8 cellular contexts compared by ENCODE assay signal in genomic region chr7:135980665-135981180, GRCh38. TPM values are rescaled to one million over a fixed set of nuclear protein-coding genes. Genes with fewer than 3 reads are reported as not detected.
DNase-seq lines count a peak whose midpoint lies in the region; ATAC-seq and TF ChIP-seq lines count a peak whose summit lies in the region.

No MANE protein-coding gene starts in this region.

- CTCF ChIA-PET in activated CD4-positive, alpha-beta T cell treated with anti-CD3 and anti-CD28 coated beads, Interleukin-2, amount 10 ng/mL, durations not matched to agents 7 days and 5 days (lab: Charles Lee), result interaction anchor here (0.6 kb wide), 1 partner anchor 108 kb away, joined by 3 read pairs; no protein-coding TSS in a partner anchor

- H3K9me3 ChIP-seq in HAP-1, result 0 out of 2 replicates have a peak, but pooled peaks cover 3% of the 10 kb centered on the region

- H3K27me3 Mint-ChIP-seq in CD14-positive monocyte (ENCODE audit: low read depth in 3 of 3), result peaks cover 0 to 1% (median 0%) of the 10 kb centered on the region in 3 donors
- no peaks in the 10 kb centered on the region for H3K27me3 Mint-ChIP-seq in activated CD4-positive, alpha-beta T cell treated with anti-CD3 and anti-CD28 coated beads, Interleukin-2, amount 10 ng/mL, durations not matched to agents 7 days and 5 days

- TF ChIP-seq CTCF in CD14-positive monocyte (IDR thresholded peaks at IDR 0.05), result no peak
- no peak for TF ChIP-seq CTCF in GM20000 (IDR thresholded peaks at IDR 0.05; ENCODE audit: extremely low read depth, missing control alignments)
- no peak for TF ChIP-seq CTCF in fibroblast of mammary gland (conservative IDR thresholded peaks at IDR 0.05; ENCODE audit: control insufficient read depth, insufficient read depth, low read depth, low read length)

- in situ Hi-C loops in HAP-1 (cut with MboI; ENCODE audit: low sequenced_read_pairs), result no loop called here

- ATAC-seq in HG03575 (IDR thresholded peaks at IDR 0.05; ENCODE audit: extremely low read depth, insufficient number of reproducible peaks, low FRiP score, unreplicated experiment), result peak; percentile 54

- H3K36me3 Mint-ChIP-seq in CD14-positive monocyte, result no peaks in the 10 kb centered on the region
- H3K36me3 Mint-ChIP-seq in activated CD4-positive, alpha-beta T cell treated with anti-CD3 and anti-CD28 coated beads, Interleukin-2, amount 10 ng/mL, durations not matched to agents 7 days and 5 days (ENCODE audit: low read depth), result peaks cover 2% of the 10 kb centered on the region

- peak overlapping the region; percentile 73 to 92 for H3K4me3 Mint-ChIP-seq in CD14-positive monocyte
- peak overlapping the region; percentile 69 for H3K4me3 Mint-ChIP-seq in activated CD4-positive, alpha-beta T cell treated with anti-CD3 and anti-CD28 coated beads, Interleukin-2, amount 10 ng/mL, durations not matched to agents 7 days and 5 days

- H3K4me1 Mint-ChIP-seq in CD14-positive monocyte, result peaks cover 52% of the 10 kb centered on the region
- H3K4me1 Mint-ChIP-seq in activated CD4-positive, alpha-beta T cell treated with anti-CD3 and anti-CD28 coated beads, Interleukin-2, amount 10 ng/mL, durations not matched to agents 7 days and 5 days, result peaks cover 53% of the 10 kb centered on the region

- POLR2A ChIA-PET in activated CD4-positive, alpha-beta T cell treated with anti-CD3 and anti-CD28 coated beads, Interleukin-2, amount 10 ng/mL, durations not matched to agents 7 days and 5 days (lab: Charles Lee), result no interaction called here

- H3K27me3 ChIP-seq in HAP-1 (ENCODE audit: low read depth), result peaks cover 3% of the 10 kb centered on the region; the same call in 1 of the 2 replicates

- H3K4me3 ChIP-seq in fibroblast of mammary gland (ENCODE audit: control insufficient read depth, low read depth, low read length), result no peak overlapping the region
- H3K4me3 ChIP-seq in HAP-1, result no peak overlapping the region

- H3K36me3 ChIP-seq in HAP-1 (replicated peaks), result no peaks in the 10 kb centered on the region

- intact Hi-C loops in CD14-positive monocyte (cut with micrococcal nuclease), result loop anchor here in 1 of 2 donors (5.0 kb wide), 1 partner anchor 318 kb away; the partner anchor contains the start of gene STMP1

- H3K4me1 ChIP-seq in HAP-1, result 0 out of 2 replicates have a peak, but pooled peaks cover 4% of the 10 kb centered on the region

- peak overlapping the region; percentile 93 to 99 (median 98) for H3K27ac Mint-ChIP-seq in CD14-positive monocyte
- peak overlapping the region; percentile 86 for H3K27ac Mint-ChIP-seq in activated CD4-positive, alpha-beta T cell treated with anti-CD3 and anti-CD28 coated beads, Interleukin-2, amount 10 ng/mL, durations not matched to agents 7 days and 5 days

- DNase-seq in CD14-positive monocyte (ENCODE audit: low spot score) (peak; percentile 81), GM20000 (ENCODE audit: low spot score) (peak; percentile 39), fibroblast of mammary gland (ENCODE audit: low read depth) (peak; percentile 90), HAP-1 (ENCODE audit: low spot score in 2 of 2) (no peak), NCI-H1417 treated with DMSO at 0.1 percent for 48 hours (lab: John Stamatoyannopoulos, UW) (no peak)
- peak; percentile 76 for DNase-seq in activated CD4-positive, alpha-beta T cell treated with anti-CD3 and anti-CD28 coated beads, Interleukin-2, amount 10 ng/mL, durations not matched to agents 7 days and 5 days
- peak in 2 of 3 donors; percentile 17 to 22 for DNase-seq in stimulated activated CD4-positive, alpha-beta T cell treated with anti-CD3 and anti-CD28 coated beads, TNF-alpha, amount 100 ng/mL, for 48 hours (ENCODE audit: low read depth in 3 of 3)

- peaks cover 0 to 2% (median 0%) of the 10 kb centered on the region in 7 donors for H3K9me3 Mint-ChIP-seq in CD14-positive monocyte
- peaks cover 2% of the 10 kb centered on the region for H3K9me3 Mint-ChIP-seq in activated CD4-positive, alpha-beta T cell treated with anti-CD3 and anti-CD28 coated beads, Interleukin-2, amount 10 ng/mL, durations not matched to agents 7 days and 5 days

RNA-seq across cellular contexts. Expression of gene MTPN, which starts 3.6 kb away (rescaled TPM):
- polyA plus RNA-seq in CD14-positive monocyte, result 100 to 1,000 TPM; 142 to 156 TPM
- total RNA-seq in activated CD4-positive, alpha-beta T cell treated with anti-CD3 and anti-CD28 coated beads, Interleukin-2, amount 10 ng/mL, durations not matched to agents 7 days and 5 days, result 100 to 1,000 TPM; 128 to 168 TPM

Comparison
In these comparisons a context has a peak if more than half of its experiments do, and no peak if none do; other contexts are left out.
1. DNase-seq: peak in CD14-positive monocyte (single experiment), GM20000 (single experiment), activated CD4-positive, alpha-beta T cell treated with anti-CD3 and anti-CD28 coated beads, Interleukin-2, amount 10 ng/mL, durations not matched to agents 7 days and 5 days (single experiment), fibroblast of mammary gland (single experiment) and stimulated activated CD4-positive, alpha-beta T cell treated with anti-CD3 and anti-CD28 coated beads, TNF-alpha, amount 100 ng/mL, for 48 hours (2 of 3); none in HAP-1 (0 of 2) and NCI-H1417 treated with DMSO at 0.1 percent for 48 hours (single experiment).